In genomic region chr3:120524171-120524923, GRCh38 we compare ENCODE assay signal across 14 cellular contexts.
DNase-seq lines count a peak whose midpoint lies in the region; ATAC-seq and TF ChIP-seq lines count a peak whose summit lies in the region.
"Had no signal": no experiment of that assay in that cellular context is flagged by ENCODE, and none has a peak within 500 bp of the region (broad histone marks: within the 10 kb centered on the region; RNA-seq: fewer than 3 reads in every experiment).

No MANE protein-coding gene starts in this region.

- H3K4me2 ChIP-seq in mesenchymal stem cell (ENCODE audit: low read length, poor library complexity, severe bottlenecking), result no peak overlapping the region

- H3K79me1 ChIP-seq in mesenchymal stem cell (replicated peaks; ENCODE audit: low read length, poor library complexity, severe bottlenecking), result no peaks in the 10 kb centered on the region

- H3K4ac ChIP-seq in mesenchymal stem cell (ENCODE audit: low read depth in 1 of 2, low read length in 2 of 2), result no peak overlapping the region

- no peaks in the 10 kb centered on the region for H3K4me1 ChIP-seq in mesenchymal stem cell (ENCODE audit: control insufficient read depth, insufficient read depth, low read depth, low read length)
- H3K4me1 ChIP-seq: stomach had no signal

- WGBS in mesenchymal stem cell, result 66% methylated on average over 2 of the region's 5 CpGs

- no peak overlapping the region for H2BK5ac ChIP-seq in mesenchymal stem cell (ENCODE audit: low read depth, low read length, poor library complexity, severe bottlenecking)

- no peaks in the 10 kb centered on the region for H3K27me3 ChIP-seq in mesenchymal stem cell (ENCODE audit: control insufficient read depth in 1 of 2, insufficient read depth in 1 of 2, low read length in 2 of 2)
- H3K27me3 ChIP-seq: stomach had no signal

- TF ChIP-seq CTCF in choroid plexus epithelial cell (conservative IDR thresholded peaks at IDR 0.05; ENCODE audit: low read depth, low read length), result no peak

- no peak overlapping the region for H2BK120ac ChIP-seq in mesenchymal stem cell (ENCODE audit: low read depth, low read length)

- no peaks in the 10 kb centered on the region for H3K9me3 ChIP-seq in mesenchymal stem cell (ENCODE audit: control insufficient read depth, low read length)
- H3K9me3 ChIP-seq: stomach had no signal

- H2AK5ac ChIP-seq in mesenchymal stem cell (ENCODE audit: low read length, severe bottlenecking), result no peak overlapping the region

- peak; percentile 43 for DNase-seq in GM04503 (ENCODE audit: low read depth)
- DNase-seq in RPMI7951 (ENCODE audit: low read depth), result peak; percentile 55
- peak; percentile 60 for DNase-seq in choroid plexus epithelial cell (ENCODE audit: low read depth)
- peak; percentile 52 for DNase-seq in mesenchymal stem cell
- no peak for DNase-seq in stimulated activated CD4-positive, alpha-beta T cell treated with anti-CD3 and anti-CD28 coated beads, Interleukin-1b, Interleukin-23, amount 100 ng/mL, for 48 hours
- DNase-seq: activated naive CD4-positive, alpha-beta T cell treated with anti-CD3 and anti-CD28 coated beads, Interleukin-2, amount 50 U/mL, for 16 hours; COR-L47; NCI-H2029; NCI-H82; occipital lobe; Right ventricle myocardium superior; stomach had no signal

- H3K27ac ChIP-seq in mesenchymal stem cell (ENCODE audit: low read length, poor library complexity, severe bottlenecking), result no peak overlapping the region
- H3K27ac ChIP-seq: stomach had no signal

- H3K36me3 ChIP-seq in mesenchymal stem cell (ENCODE audit: control insufficient read depth in 1 of 2, insufficient read depth in 2 of 2, low read depth in 1 of 2, low read length in 2 of 2), result no peaks in the 10 kb centered on the region
- H3K36me3 ChIP-seq: stomach had no signal

- H4K8ac ChIP-seq in mesenchymal stem cell (ENCODE audit: low read length), result no peak overlapping the region

- no peak overlapping the region for H2BK12ac ChIP-seq in mesenchymal stem cell (ENCODE audit: low read length in 2 of 2)

- ATAC-seq in HG03521 (IDR thresholded peaks at IDR 0.05; ENCODE audit: unreplicated experiment), result no peak
- no peak for ATAC-seq in GM18517 (IDR thresholded peaks at IDR 0.05; ENCODE audit: unreplicated experiment)

- no peak overlapping the region for H3K4me3 ChIP-seq in choroid plexus epithelial cell (ENCODE audit: low read depth, low read length)
- no peak overlapping the region for H3K4me3 ChIP-seq in mesenchymal stem cell (ENCODE audit: insufficient read depth in 1 of 2, low read depth in 1 of 2, low read length in 2 of 2)
- H3K4me3 ChIP-seq: stomach had no signal

- H3K14ac ChIP-seq in mesenchymal stem cell (ENCODE audit: low read length in 2 of 2), result no peak overlapping the region

- no peak overlapping the region for H2BK15ac ChIP-seq in mesenchymal stem cell (ENCODE audit: low read depth, poor library complexity, severe bottlenecking)

- peak overlapping the region; percentile 29 for H3K9ac ChIP-seq in mesenchymal stem cell (ENCODE audit: low read length)

- no peak overlapping the region for H2AFZ ChIP-seq in mesenchymal stem cell (ENCODE audit: low read depth, low read length)

- H3K23ac ChIP-seq in mesenchymal stem cell (ENCODE audit: low read length in 2 of 2), result no peak overlapping the region

- no peak overlapping the region for H3K18ac ChIP-seq in mesenchymal stem cell (ENCODE audit: low read depth in 1 of 2, low read length in 2 of 2)

- H4K91ac ChIP-seq in mesenchymal stem cell (ENCODE audit: low read length), result no peak overlapping the region
